In the genomic region with DNA sequence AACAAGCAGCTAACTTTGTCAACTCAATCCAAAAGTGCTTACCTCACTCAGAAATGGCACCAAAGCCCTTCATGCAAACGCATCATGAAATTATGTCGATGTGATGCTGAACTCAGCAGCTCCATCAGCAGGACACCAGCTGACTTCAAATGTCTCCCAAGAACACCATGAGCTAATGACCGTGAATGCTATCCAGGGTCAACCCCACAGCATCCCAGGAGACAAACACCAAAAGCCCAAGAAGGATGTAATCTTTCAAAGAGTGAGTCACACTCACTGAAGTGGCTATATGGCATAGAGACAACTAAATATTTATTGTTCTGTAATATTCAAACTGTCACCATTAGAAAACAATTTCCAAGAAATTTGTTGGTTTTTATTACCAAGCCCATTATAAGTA, we compare ENCODE assay signal across 22 cellular contexts.
DNase-seq lines count a peak whose midpoint lies in the region; ATAC-seq and TF ChIP-seq lines count a peak whose summit lies in the region.
"Had no signal": no experiment of that assay in that cellular context is flagged by ENCODE, and none has a peak within 500 bp of the region (broad histone marks: within the 10 kb centered on the region; RNA-seq: fewer than 3 reads in every experiment).

No MANE protein-coding gene starts in this region.

- no peaks in the 10 kb centered on the region for H3K9me3 Mint-ChIP-seq in activated CD8-positive, alpha-beta T cell treated with anti-CD3 and anti-CD28 coated beads for 36 hours
- H3K9me3 Mint-ChIP-seq: activated CD4-positive, alpha-beta memory T cell treated with anti-CD3 and anti-CD28 coated beads for 36 hours; activated T-cell treated with anti-CD3 and anti-CD28 coated beads, Interleukin-2, amount 50 U/mL, for 24 hours had no signal

- H3K27me3 ChIP-seq in heart right ventricle (no peaks in the 10 kb centered on the region), SK-N-SH (ENCODE audit: insufficient read depth) (no peaks in the 10 kb centered on the region)
- H3K27me3 ChIP-seq: breast epithelium had no signal

- no peak for TF ChIP-seq CTCF in heart right ventricle (IDR thresholded peaks at IDR 0.05)
- TF ChIP-seq CTCF in SK-N-SH (IDR thresholded peaks at IDR 0.05), result no peak
- TF ChIP-seq CTCF in fibroblast of the aortic adventitia (IDR thresholded peaks at IDR 0.05; ENCODE audit: insufficient read depth, low read length), result no peak
- no peak for TF ChIP-seq CTCF in activated CD8-positive, alpha-beta T cell treated with anti-CD3 and anti-CD28 coated beads for 36 hours (IDR thresholded peaks at IDR 0.05)

- H3K27ac ChIP-seq in heart right ventricle, result no peak overlapping the region
- H3K27ac ChIP-seq in SK-N-SH (ENCODE audit: low read depth in 2 of 2, low read length in 1 of 2), result peak overlapping the region in 1 of 2 experiments; percentile 50; a peak in 3 of 4 replicates
- H3K27ac ChIP-seq: A549, breast epithelium, prostate gland, RWPE1, thoracic aorta had no signal

- no peaks in the 10 kb centered on the region for H3K9me2 ChIP-seq in SK-N-SH

- TF ChIP-seq EP300 in SK-N-SH (IDR thresholded peaks at IDR 0.05; ENCODE audit: borderline replicate concordance in 1 of 2, low read depth in 1 of 2, low read length in 1 of 2), result peak in 1 of 2 experiments; percentile 45; a peak in 1 of 4 replicates

- DNase-seq in heart right ventricle (peak in 1 of 2 donors; percentile 19), Right ventricle myocardium superior (no peak), SK-N-SH (no peak), fibroblast of the aortic adventitia (ENCODE audit: low read depth) (peak; percentile 8), NCI-H82 treated with DMSO at 0.1 percent for 48 hours (lab: John Stamatoyannopoulos, UW; ENCODE audit: unreplicated experiment) (no peak), SW 1271 (lab: John Stamatoyannopoulos, UW) (no peak)
- no peak for DNase-seq in activated CD8-positive, alpha-beta T cell treated with anti-CD3 and anti-CD28 coated beads for 36 hours
- DNase-seq: activated CD4-positive, alpha-beta memory T cell treated with anti-CD3 and anti-CD28 coated beads for 36 hours; activated T-cell treated with anti-CD3 and anti-CD28 coated beads, Interleukin-2, amount 50 U/mL, for 24 hours; CD4-positive, CD25-positive, alpha-beta regulatory T cell; kidney; NCI-H187; nephron progenitor cell; NK-92 treated with Interleukin-12 subunit alpha and Interleukin-12 subunit beta, amount 100 ng/mL, for 24 hours; T-helper 1 cell had no signal

- 77 to 80% methylated on average over 3 of the region's 3 CpGs for WGBS in heart right ventricle, 2 donors
- 93% methylated on average over 3 of the region's 3 CpGs for WGBS in SK-N-SH (ENCODE audit: low lambda C conversion rate)

- H3K4me3 ChIP-seq in heart right ventricle, result no peak overlapping the region
- H3K4me3 ChIP-seq in SK-N-SH (ENCODE audit: low read depth in 2 of 2, low read length in 1 of 2), result no peak overlapping the region
- no peak overlapping the region for H3K4me3 ChIP-seq in fibroblast of the aortic adventitia (ENCODE audit: low read depth, low read length)
- H3K4me3 ChIP-seq: A549, breast epithelium, prostate gland, thoracic aorta had no signal

- H3K4me3 Mint-ChIP-seq in activated CD8-positive, alpha-beta T cell treated with anti-CD3 and anti-CD28 coated beads for 36 hours, result no peak overlapping the region
- H3K4me3 Mint-ChIP-seq: activated CD4-positive, alpha-beta memory T cell treated with anti-CD3 and anti-CD28 coated beads for 36 hours; activated naive CD8-positive, alpha-beta T cell; activated T-cell treated with anti-CD3 and anti-CD28 coated beads, Interleukin-2, amount 50 U/mL, for 24 hours; CD4-positive, CD25-positive, alpha-beta regulatory T cell; nephron progenitor cell had no signal

- H3F3A ChIP-seq in SK-N-SH (replicated peaks; ENCODE audit: insufficient read depth), result peaks cover 21% of the 10 kb centered on the region

- peak in 6 of 8 donors; percentile 55 to 78 (median 60) for ATAC-seq in heart right ventricle
- ATAC-seq in Right ventricle myocardium superior (ENCODE audit: poor library complexity), result no peak
- no peak for ATAC-seq in activated CD8-positive, alpha-beta T cell treated with anti-CD3 and anti-CD28 coated beads for 36 hours
- no peak for ATAC-seq in HG02970 (IDR thresholded peaks at IDR 0.05; ENCODE audit: low FRiP score, unreplicated experiment)
- ATAC-seq: A549 had no signal

- H3K27ac Mint-ChIP-seq in activated CD8-positive, alpha-beta T cell treated with anti-CD3 and anti-CD28 coated beads for 36 hours, result no peak overlapping the region
- H3K27ac Mint-ChIP-seq: activated CD4-positive, alpha-beta memory T cell treated with anti-CD3 and anti-CD28 coated beads for 36 hours; activated naive CD8-positive, alpha-beta T cell; activated T-cell treated with anti-CD3 and anti-CD28 coated beads, Interleukin-2, amount 50 U/mL, for 24 hours; CD4-positive, CD25-positive, alpha-beta regulatory T cell; nephron progenitor cell had no signal

- CTCF ChIA-PET in SK-N-SH (lab: Yijun Ruan, JAX), result interaction anchor here (0.9 to 1.1 kb wide), 2 partner anchors 453 to 767 kb away, joined by 3 read pairs; a partner anchor contains a TSS
- CTCF ChIA-PET in activated CD8-positive, alpha-beta T cell treated with anti-CD3 and anti-CD28 coated beads for 36 hours (lab: Charles Lee), result interaction anchor here (0.9 kb wide), 1 partner anchor 9 kb away, joined by 4 read pairs; no protein-coding TSS in a partner anchor

- intact Hi-C loops in heart right ventricle (cut with DNase I) (no loop called here), Right ventricle myocardium superior (cut with DNase I) (no loop called here)
- intact Hi-C loops in activated CD8-positive, alpha-beta T cell treated with anti-CD3 and anti-CD28 coated beads for 36 hours (cut with micrococcal nuclease), result no loop called here

- no peaks in the 10 kb centered on the region for H3K36me3 Mint-ChIP-seq in activated CD8-positive, alpha-beta T cell treated with anti-CD3 and anti-CD28 coated beads for 36 hours (ENCODE audit: low read depth)
- H3K36me3 Mint-ChIP-seq: activated CD4-positive, alpha-beta memory T cell treated with anti-CD3 and anti-CD28 coated beads for 36 hours; activated naive CD8-positive, alpha-beta T cell; CD4-positive, CD25-positive, alpha-beta regulatory T cell had no signal

- H3K9me3 ChIP-seq in heart right ventricle (peaks cover 0 to 16% (median 5%) of the 10 kb centered on the region in 11 donors), SK-N-SH (no peaks in the 10 kb centered on the region)
- H3K9me3 ChIP-seq: A549, breast epithelium, prostate gland, thoracic aorta had no signal

- no peaks in the 10 kb centered on the region for H3K27me3 Mint-ChIP-seq in activated CD8-positive, alpha-beta T cell treated with anti-CD3 and anti-CD28 coated beads for 36 hours
- H3K27me3 Mint-ChIP-seq: activated CD4-positive, alpha-beta memory T cell treated with anti-CD3 and anti-CD28 coated beads for 36 hours; activated naive CD8-positive, alpha-beta T cell; activated T-cell treated with anti-CD3 and anti-CD28 coated beads, Interleukin-2, amount 50 U/mL, for 24 hours; CD4-positive, CD25-positive, alpha-beta regulatory T cell had no signal

- H3K36me3 ChIP-seq in heart right ventricle, result no peaks in the 10 kb centered on the region
- no peaks in the 10 kb centered on the region for H3K36me3 ChIP-seq in SK-N-SH (replicated peaks in 1 of 2; ENCODE audit: control insufficient read depth in 1 of 2, insufficient read depth in 2 of 2, low read length in 1 of 2)
- H3K36me3 ChIP-seq: breast epithelium, prostate gland, thoracic aorta had no signal

- H3K4me1 Mint-ChIP-seq in activated CD8-positive, alpha-beta T cell treated with anti-CD3 and anti-CD28 coated beads for 36 hours (ENCODE audit: low read depth), result no peaks in the 10 kb centered on the region
- H3K4me1 Mint-ChIP-seq: CD4-positive, CD25-positive, alpha-beta regulatory T cell; nephron progenitor cell had no signal

- H2AFZ ChIP-seq in SK-N-SH (ENCODE audit: low read depth), result no peak overlapping the region

- H3K4me1 ChIP-seq in heart right ventricle (peaks cover 0 to 8% (median 0%) of the 10 kb centered on the region in 9 donors), SK-N-SH (ENCODE audit: control insufficient read depth in 1 of 2, insufficient read depth in 2 of 2, low read depth in 1 of 2, low read length in 1 of 2) (peaks cover 0 to 13% of the 10 kb centered on the region in 2 experiments; a peak in 1 of 4 replicates)
- H3K4me1 ChIP-seq: breast epithelium, prostate gland had no signal

- POLR2A ChIA-PET in SK-N-SH (lab: Yijun Ruan, JAX), result no interaction called here
- POLR2A ChIA-PET in activated CD8-positive, alpha-beta T cell treated with anti-CD3 and anti-CD28 coated beads for 36 hours (lab: Charles Lee), result no interaction called here

- no peak overlapping the region for H3K4me2 ChIP-seq in SK-N-SH
- H3K4me2 ChIP-seq: A549 had no signal

- H4K20me1 ChIP-seq in SK-N-SH (ENCODE audit: insufficient read depth), result no peaks in the 10 kb centered on the region

- no peak overlapping the region for H3K9ac ChIP-seq in SK-N-SH

- no peak for TF ChIP-seq RAD21 in SK-N-SH (IDR thresholded peaks at IDR 0.05; ENCODE audit: low read length)

- H3K79me2 ChIP-seq in SK-N-SH (ENCODE audit: insufficient read depth), result no peaks in the 10 kb centered on the region

TF ChIP-seq in SK-N-SH, 30 proteins besides CTCF, POLR2A, EP300 and RAD21:
- TF ChIP-seq NFIC (IDR thresholded peaks at IDR 0.05; ENCODE audit: borderline replicate concordance) (no peak; the same call in 1 of the 2 replicates), JUND (IDR thresholded peaks at IDR 0.05) (peak; percentile 49; the same call in 1 of the 2 replicates), FOSL2 (IDR thresholded peaks at IDR 0.05; ENCODE audit: borderline replicate concordance, low read depth) (peak; percentile 54; the same call in 1 of the 2 replicates), RXRA (IDR thresholded peaks at IDR 0.05; ENCODE audit: borderline replicate concordance, low read depth) (peak; percentile 42; the same call in 1 of the 2 replicates), FOXM1 (IDR thresholded peaks at IDR 0.05; ENCODE audit: low read depth) (no peak), TCF12 (IDR thresholded peaks at IDR 0.05) (peak; percentile 66), MXI1 (IDR thresholded peaks at IDR 0.05; ENCODE audit: low read depth, low read length) (no peak)
- TF ChIP-seq, protein P1, sequence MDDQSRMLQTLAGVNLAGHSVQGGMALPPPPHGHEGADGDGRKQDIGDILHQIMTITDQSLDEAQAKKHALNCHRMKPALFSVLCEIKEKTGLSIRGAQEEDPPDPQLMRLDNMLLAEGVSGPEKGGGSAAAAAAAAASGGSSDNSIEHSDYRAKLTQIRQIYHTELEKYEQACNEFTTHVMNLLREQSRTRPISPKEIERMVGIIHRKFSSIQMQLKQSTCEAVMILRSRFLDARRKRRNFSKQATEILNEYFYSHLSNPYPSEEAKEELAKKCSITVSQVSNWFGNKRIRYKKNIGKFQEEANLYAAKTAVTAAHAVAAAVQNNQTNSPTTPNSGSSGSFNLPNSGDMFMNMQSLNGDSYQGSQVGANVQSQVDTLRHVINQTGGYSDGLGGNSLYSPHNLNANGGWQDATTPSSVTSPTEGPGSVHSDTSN (IDR thresholded peaks at IDR 0.05), result peak; percentile 69

Comparison
In these comparisons a context has a peak if more than half of its experiments do, and no peak if none do; other contexts are left out.
1. ATAC-seq: peak in heart right ventricle (6 of 8); none in Right ventricle myocardium superior (single experiment), activated CD8-positive, alpha-beta T cell treated with anti-CD3 and anti-CD28 coated beads for 36 hours (single experiment) and HG02970 (single experiment).